ENCODE assay signal across 24 cellular contexts in genomic region chr7:52482076-52482475, GRCh38.
"Had no signal": no experiment of that assay in that cellular context is flagged by ENCODE, and none has a peak within 500 bp of the region (broad histone marks: within the 10 kb centered on the region; RNA-seq: fewer than 3 reads in every experiment).

No MANE protein-coding gene starts in this region.

- FAIRE-seq: pancreas had no signal

- H3K27me3 Mint-ChIP-seq: naive B cell; progenitor cell of endocrine pancreas; stimulated activated memory B cell treated with anti-CD40 and anti-IgM and Interleukin-4, amounts not matched to agents 10 μg/mL and 1 μg/mL and 100 μg/mL, for 72 hours; stimulated activated naive CD8-positive, alpha-beta T cell treated with anti-CD3 and anti-CD28 coated beads, Interleukin-15, Interleukin-2, amounts not matched to agents 100 ng/mL and 50 ng/mL, for 24 hours had no signal

- H3K36me3 Mint-ChIP-seq: naive B cell; stimulated activated memory B cell treated with anti-CD40 and anti-IgM and Interleukin-4, amounts not matched to agents 10 μg/mL and 1 μg/mL and 100 μg/mL, for 72 hours had no signal

- H3K79me2 ChIP-seq: hepatocyte had no signal

- H3K9me3 Mint-ChIP-seq: nephron; stimulated activated naive CD8-positive, alpha-beta T cell treated with anti-CD3 and anti-CD28 coated beads, Interleukin-15, Interleukin-2, amounts not matched to agents 100 ng/mL and 50 ng/mL, for 24 hours had no signal

- H3K27ac Mint-ChIP-seq: naive B cell; nephron; progenitor cell of endocrine pancreas; stimulated activated memory B cell treated with anti-CD40 and anti-IgM and Interleukin-4, amounts not matched to agents 10 μg/mL and 1 μg/mL and 100 μg/mL, for 72 hours; stimulated activated naive CD8-positive, alpha-beta T cell treated with anti-CD3 and anti-CD28 coated beads, Interleukin-15, Interleukin-2, amounts not matched to agents 100 ng/mL and 50 ng/mL, for 24 hours had no signal

- H3K9me3 ChIP-seq: esophagus muscularis mucosa, pancreas, tibial artery, upper lobe of right lung, vagina had no signal

- H3K4me2 ChIP-seq: hepatocyte had no signal

- H2AFZ ChIP-seq: hepatocyte had no signal

- H3K4me3 Mint-ChIP-seq: naive B cell; nephron; stimulated activated memory B cell treated with anti-CD40 and anti-IgM and Interleukin-4, amounts not matched to agents 10 μg/mL and 1 μg/mL and 100 μg/mL, for 72 hours; stimulated activated naive CD8-positive, alpha-beta T cell treated with anti-CD3 and anti-CD28 coated beads, Interleukin-15, Interleukin-2, amounts not matched to agents 100 ng/mL and 50 ng/mL, for 24 hours had no signal

- H3K27ac ChIP-seq: dorsolateral prefrontal cortex, epithelial cell of prostate, esophagus muscularis mucosa, hepatocyte, pancreas, tibial artery, upper lobe of right lung, vagina had no signal

- DNase-seq: cortex of kidney; dorsolateral prefrontal cortex; effector CD8-positive, alpha-beta T cell; foreskin fibroblast; head of caudate nucleus; left colon; left ventricle myocardium superior; mesendoderm; naive B cell; occipital lobe; pancreas; right cardiac atrium; stimulated activated CD4-positive, alpha-beta T cell treated with anti-CD3 and anti-CD28 coated beads, Interleukin-4, amount 100 ng/mL, for 24 hours; tibial artery; upper lobe of right lung had no signal

- H3K4me3 ChIP-seq: dorsolateral prefrontal cortex, esophagus muscularis mucosa, hepatocyte, lung, pancreas, tibial artery, upper lobe of right lung, vagina had no signal

- H3K36me3 ChIP-seq: esophagus muscularis mucosa, pancreas, tibial artery, upper lobe of right lung, vagina had no signal

- H3K4me1 Mint-ChIP-seq: naive B cell; nephron; stimulated activated memory B cell treated with anti-CD40 and anti-IgM and Interleukin-4, amounts not matched to agents 10 μg/mL and 1 μg/mL and 100 μg/mL, for 72 hours had no signal

- H3K4me1 ChIP-seq: esophagus muscularis mucosa, pancreas, tibial artery, upper lobe of right lung, vagina had no signal

- H3K27me3 ChIP-seq: dorsolateral prefrontal cortex, esophagus muscularis mucosa, hepatocyte, pancreas, tibial artery, upper lobe of right lung, vagina had no signal
